In genomic region chr3:184576457-184577240, GRCh38 we compare ENCODE assay signal across 19 cellular contexts.
"Had no signal": no experiment of that assay in that cellular context is flagged by ENCODE, and none has a peak within 500 bp of the region (broad histone marks: within the 10 kb centered on the region; RNA-seq: fewer than 3 reads in every experiment).

No MANE protein-coding gene starts in this region.

- H3K36me3 Mint-ChIP-seq: natural killer cell treated with Interleukin-12 subunit alpha and Interleukin-12 subunit beta and Interleukin-15 and Interleukin-18, amount 100 ng/mL, for 72 hours had no signal

- ATAC-seq: esophagus mucosa; gastrocnemius medialis; left lobe of liver; natural killer cell treated with Interleukin-12 subunit alpha and Interleukin-12 subunit beta and Interleukin-15 and Interleukin-18, amount 100 ng/mL, for 72 hours; upper lobe of right lung had no signal

- DNase-seq: caudate nucleus; colonic mucosa; effector CD8-positive, alpha-beta T cell; gastrocnemius medialis; islet precursor cell; midbrain; ovary; sigmoid colon; stimulated activated CD4-positive, alpha-beta T cell treated with anti-CD3 and anti-CD28 coated beads, Interleukin-2, amount 100 ng/mL, for 24 hours; stimulated activated CD4-positive, alpha-beta T cell treated with anti-CD3 and anti-CD28 coated beads, Interleukin-4, amount 100 ng/mL, for 4 hours; stimulated activated naive CD4-positive, alpha-beta T cell; thyroid gland; upper lobe of right lung had no signal

- H3K4me3 ChIP-seq: colonic mucosa, gastrocnemius medialis, ovary, right atrium auricular region, sigmoid colon, skin epidermis, suprapubic skin, thyroid gland, upper lobe of right lung had no signal

- H3K36me3 ChIP-seq: colonic mucosa, gastrocnemius medialis, ovary, thyroid gland had no signal

- H3K9me3 Mint-ChIP-seq: natural killer cell treated with Interleukin-12 subunit alpha and Interleukin-12 subunit beta and Interleukin-15 and Interleukin-18, amount 100 ng/mL, for 72 hours had no signal

- H3K27ac ChIP-seq: colonic mucosa, gastrocnemius medialis, ovary, right atrium auricular region, sigmoid colon, thyroid gland, upper lobe of right lung had no signal

- H3K9me3 ChIP-seq: colonic mucosa, gastrocnemius medialis, ovary, right atrium auricular region, sigmoid colon, suprapubic skin, thyroid gland, upper lobe of right lung had no signal

- H3K4me3 Mint-ChIP-seq: natural killer cell treated with Interleukin-12 subunit alpha and Interleukin-12 subunit beta and Interleukin-15 and Interleukin-18, amount 100 ng/mL, for 72 hours had no signal

- H3K4me1 ChIP-seq: colonic mucosa, gastrocnemius medialis, thyroid gland, upper lobe of right lung had no signal

- H3K27me3 ChIP-seq: colonic mucosa, gastrocnemius medialis, ovary, right atrium auricular region, sigmoid colon, suprapubic skin, thyroid gland, upper lobe of right lung had no signal

- H3K27ac Mint-ChIP-seq: natural killer cell treated with Interleukin-12 subunit alpha and Interleukin-12 subunit beta and Interleukin-15 and Interleukin-18, amount 100 ng/mL, for 72 hours had no signal
